ENCODE assay signal across 8 cellular contexts in the genomic region with DNA sequence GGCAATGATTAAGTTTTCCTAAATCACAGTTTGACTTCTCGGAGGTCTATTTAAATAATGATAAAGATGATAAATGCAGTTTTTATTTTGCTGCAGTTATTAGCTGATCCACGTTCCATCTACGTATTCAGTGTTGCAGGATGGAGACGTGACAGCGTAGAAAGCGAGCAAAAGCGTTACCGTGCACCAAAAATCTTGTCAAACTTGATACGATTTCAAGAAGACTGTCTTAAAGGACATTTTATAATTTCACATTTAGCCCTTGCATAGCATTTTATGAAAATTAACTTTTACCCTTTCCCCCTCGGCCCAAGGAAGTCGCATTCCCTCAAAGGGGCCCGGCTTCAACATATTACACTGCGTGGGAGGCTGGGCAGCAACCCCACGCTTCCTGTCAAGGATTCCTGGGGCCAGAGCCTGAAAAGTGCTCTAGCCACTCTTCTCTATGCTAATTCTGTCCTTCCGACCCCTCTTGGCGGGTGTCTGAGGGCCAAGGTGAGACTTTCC.
DNase-seq lines count a peak whose midpoint lies in the region; ATAC-seq lines count a peak whose summit lies in the region.

No MANE protein-coding gene starts in this region.

- H3K27ac Mint-ChIP-seq in activated naive CD8-positive, alpha-beta T cell: peak overlapping the region; percentile 96
- peak overlapping the region; percentile 99 for H3K27ac Mint-ChIP-seq in stimulated activated naive B cell treated with anti-CD40 and anti-IgM and Interleukin-4, amounts not matched to agents 10 μg/mL and 1 μg/mL and 100 μg/mL, for 72 hours

- peaks cover 3% of the 10 kb centered on the region for H3K36me3 Mint-ChIP-seq in activated naive CD8-positive, alpha-beta T cell
- peaks cover 0 to 4% of the 10 kb centered on the region in 2 donors for H3K36me3 Mint-ChIP-seq in stimulated activated naive B cell treated with anti-CD40 and anti-IgM and Interleukin-4, amounts not matched to agents 10 μg/mL and 1 μg/mL and 100 μg/mL, for 72 hours

- H3K9me3 Mint-ChIP-seq in activated naive CD8-positive, alpha-beta T cell (ENCODE audit: low read depth): no peaks in the 10 kb centered on the region
- H3K9me3 Mint-ChIP-seq in stimulated activated naive B cell treated with anti-CD40 and anti-IgM and Interleukin-4, amounts not matched to agents 10 μg/mL and 1 μg/mL and 100 μg/mL, for 72 hours: no peaks in the 10 kb centered on the region

- peaks cover 44% of the 10 kb centered on the region for H3K4me1 Mint-ChIP-seq in activated naive CD8-positive, alpha-beta T cell (ENCODE audit: low read depth)
- H3K4me1 Mint-ChIP-seq in stimulated activated naive B cell treated with anti-CD40 and anti-IgM and Interleukin-4, amounts not matched to agents 10 μg/mL and 1 μg/mL and 100 μg/mL, for 72 hours: peaks cover 21 to 25% of the 10 kb centered on the region in 2 donors

- peaks cover 1% of the 10 kb centered on the region for H3K27me3 Mint-ChIP-seq in activated naive CD8-positive, alpha-beta T cell
- H3K27me3 Mint-ChIP-seq in stimulated activated naive B cell treated with anti-CD40 and anti-IgM and Interleukin-4, amounts not matched to agents 10 μg/mL and 1 μg/mL and 100 μg/mL, for 72 hours: peaks cover 6 to 11% of the 10 kb centered on the region in 2 donors

- peak overlapping the region; percentile 71 for H3K4me3 ChIP-seq in iPS-11a (ENCODE audit: low read depth, low read length)

- no peak for DNase-seq in stimulated activated naive B cell treated with anti-CD40 and anti-IgM and Interleukin-4, amounts not matched to agents 10 μg/mL and 1 μg/mL and 100 μg/mL, for 72 hours
- DNase-seq in dedifferentiated amniotic fluid mesenchymal stem cell (ENCODE audit: extremely low spot score) (no peak), hypothalamus (lab: John Stamatoyannopoulos, UW) (no peak)

- peak; percentile 3 for ATAC-seq in HG03025 (IDR thresholded peaks at IDR 0.05; ENCODE audit: low FRiP score, unreplicated experiment)
- ATAC-seq in stimulated activated naive B cell treated with anti-CD40 and anti-IgM and Interleukin-4, amounts not matched to agents 10 μg/mL and 1 μg/mL and 100 μg/mL, for 72 hours (replicated peaks): no peak
- ATAC-seq in HG02759 (IDR thresholded peaks at IDR 0.05; ENCODE audit: unreplicated experiment): no peak
- ATAC-seq in HG02840 (IDR thresholded peaks at IDR 0.05; ENCODE audit: low FRiP score, unreplicated experiment): no peak

- peak overlapping the region; percentile 99 for H3K4me3 Mint-ChIP-seq in activated naive CD8-positive, alpha-beta T cell
- peak overlapping the region; percentile 94 for H3K4me3 Mint-ChIP-seq in stimulated activated naive B cell treated with anti-CD40 and anti-IgM and Interleukin-4, amounts not matched to agents 10 μg/mL and 1 μg/mL and 100 μg/mL, for 72 hours
